In genomic region chr2:2014251-2014761, GRCh38 we compare ENCODE assay signal across 1 cellular context.
TF ChIP-seq lines count a peak whose summit lies in the region.

No MANE protein-coding gene starts in this region.

TF ChIP-seq in H1, 55 proteins besides CTCF, POLR2A, EP300 and RAD21 (continued from another document):
- TF ChIP-seq EZH2 (IDR thresholded peaks at IDR 0.05; ENCODE audit: low read depth, low read length, severe bottlenecking) (no peak), CHD7 (IDR thresholded peaks at IDR 0.05; ENCODE audit: insufficient replicate concordance, low read length) (no peak), BRCA1 (IDR thresholded peaks at IDR 0.05; ENCODE audit: low read depth, low read length) (no peak), TAF7 (optimal IDR thresholded peaks at IDR 0.05; ENCODE audit: borderline replicate concordance, low read depth, low read length) (no peak)
TF ChIP-seq in H1: peak in this region for 0.
